Comparison of ENCODE assay signal across 20 cellular contexts in genomic region chrX:103727115-103727514, GRCh38. TPM values are rescaled to one million over a fixed set of nuclear protein-coding genes. Genes with fewer than 3 reads are reported as not detected.
DNase-seq lines count a peak whose midpoint lies in the region; ATAC-seq, FAIRE-seq and TF ChIP-seq lines count a peak whose summit lies in the region.
"Had no signal": no experiment of that assay in that cellular context is flagged by ENCODE, and none has a peak within 500 bp of the region (broad histone marks: within the 10 kb centered on the region; RNA-seq: fewer than 3 reads in every experiment).

No MANE protein-coding gene starts in this region.

- H3K9me3 Mint-ChIP-seq in GM23338 (no peaks in the 10 kb centered on the region; the same call in 2 of the 3 replicates), endodermal cell (no peaks in the 10 kb centered on the region), neural progenitor cell (no peaks in the 10 kb centered on the region), progenitor cell of endocrine pancreas (ENCODE audit: low read depth) (no peaks in the 10 kb centered on the region)
- H3K9me3 Mint-ChIP-seq: CD4-positive, CD25-positive, alpha-beta regulatory T cell; HFFc6 had no signal

- no peaks in the 10 kb centered on the region for H3K36me3 ChIP-seq in GM23338 (ENCODE audit: insufficient read depth)
- no peaks in the 10 kb centered on the region for H3K36me3 ChIP-seq in endodermal cell (ENCODE audit: control insufficient read depth, insufficient read depth, low read length)
- H3K36me3 ChIP-seq in neural progenitor cell = no peaks in the 10 kb centered on the region
- H3K36me3 ChIP-seq: BLaER1 treated with 17β-estradiol and CSF1 and Interleukin-3, amounts not matched to agents 10 nM and 100 nM; HAP-1 had no signal

- TF ChIP-seq POLR2A in GM12892 (IDR thresholded peaks at IDR 0.05; ENCODE audit: low read depth, low read length) = no peak

- no peaks in the 10 kb centered on the region for H4K20me1 ChIP-seq in GM23338 (replicated peaks; ENCODE audit: insufficient read depth)
- H4K20me1 ChIP-seq in neural progenitor cell (ENCODE audit: low read depth) = no peaks in the 10 kb centered on the region
- H4K20me1 ChIP-seq: BLaER1 treated with 17β-estradiol and CSF1 and Interleukin-3, amounts not matched to agents 10 nM and 100 nM had no signal

- H3K4me2 ChIP-seq in GM23338 = no peak overlapping the region
- peak overlapping the region; percentile 41 for H3K4me2 ChIP-seq in neural progenitor cell
- H3K4me2 ChIP-seq: BLaER1 treated with 17β-estradiol and CSF1 and Interleukin-3, amounts not matched to agents 10 nM and 100 nM had no signal

- ATAC-seq in GM23338 (peak; percentile 48), Right ventricle myocardium superior (ENCODE audit: poor library complexity) (no peak)
- ATAC-seq: GM12878, HepG2 had no signal

- no peak for TF ChIP-seq CTCF in GM23338 (conservative IDR thresholded peaks at IDR 0.05; ENCODE audit: low read depth in 2 of 2)
- no peak for TF ChIP-seq CTCF in endodermal cell (conservative IDR thresholded peaks at IDR 0.05)
- TF ChIP-seq CTCF in neural progenitor cell (IDR thresholded peaks at IDR 0.05) = no peak
- no peak for TF ChIP-seq CTCF in progenitor cell of endocrine pancreas (IDR thresholded peaks at IDR 0.05; ENCODE audit: unreplicated experiment)

- intact Hi-C loops in Right ventricle myocardium superior (cut with DNase I) = no loop called here

- H3K27me3 Mint-ChIP-seq in GM23338 (ENCODE audit: insufficient read depth, low read depth, poor library complexity) = peaks cover 2% of the 10 kb centered on the region
- peaks cover 52% of the 10 kb centered on the region for H3K27me3 Mint-ChIP-seq in endodermal cell (ENCODE audit: insufficient read depth)
- H3K27me3 Mint-ChIP-seq in neural progenitor cell (ENCODE audit: insufficient read depth, low read depth) = peaks cover 13% of the 10 kb centered on the region
- peaks cover 43% of the 10 kb centered on the region for H3K27me3 Mint-ChIP-seq in progenitor cell of endocrine pancreas

- FAIRE-seq in GM12892 (lab: Jason Lieb, UNC) = no peak
- FAIRE-seq: GM12878, HepG2 had no signal

- H3K4me3 ChIP-seq in GM23338 (no peak overlapping the region), endodermal cell (ENCODE audit: low read length) (no peak overlapping the region), neural progenitor cell (no peak overlapping the region)
- H3K4me3 ChIP-seq: BLaER1 treated with 17β-estradiol and CSF1 and Interleukin-3, amounts not matched to agents 10 nM and 100 nM; GM12878; GM23248; HAP-1 had no signal

- H3K27me3 ChIP-seq in GM23338 (ENCODE audit: insufficient read depth) = no peaks in the 10 kb centered on the region
- H3K27me3 ChIP-seq in endodermal cell (ENCODE audit: control insufficient read depth, insufficient read depth, low read length, poor library complexity, severe bottlenecking) = peaks cover 28% of the 10 kb centered on the region
- H3K27me3 ChIP-seq in neural progenitor cell = no peaks in the 10 kb centered on the region

- no peaks in the 10 kb centered on the region for H3F3A ChIP-seq in GM23338 (replicated peaks; ENCODE audit: low read depth)
- H3F3A ChIP-seq in neural progenitor cell (ENCODE audit: low read depth) = peaks cover 19% of the 10 kb centered on the region

- H3K4me1 ChIP-seq in GM23338 (ENCODE audit: insufficient read depth) (peaks cover 31% of the 10 kb centered on the region), endodermal cell (ENCODE audit: control insufficient read depth, insufficient read depth, low read length) (peaks cover 9% of the 10 kb centered on the region), neural progenitor cell (peaks cover 51% of the 10 kb centered on the region)
- H3K4me1 ChIP-seq: HAP-1 had no signal

- H3K36me3 Mint-ChIP-seq in GM23338 (ENCODE audit: low read depth) = no peaks in the 10 kb centered on the region
- no peaks in the 10 kb centered on the region for H3K36me3 Mint-ChIP-seq in endodermal cell (ENCODE audit: low read depth)
- no peaks in the 10 kb centered on the region for H3K36me3 Mint-ChIP-seq in neural progenitor cell
- no peaks in the 10 kb centered on the region for H3K36me3 Mint-ChIP-seq in progenitor cell of endocrine pancreas (ENCODE audit: insufficient read depth)
- H3K36me3 Mint-ChIP-seq: CD4-positive, CD25-positive, alpha-beta regulatory T cell had no signal

- H3K9ac ChIP-seq in endodermal cell (ENCODE audit: extremely low read depth, low read length, poor library complexity, severe bottlenecking) (no peak overlapping the region), neural progenitor cell (no peak overlapping the region)
- H3K9ac ChIP-seq: BLaER1 treated with 17β-estradiol and CSF1 and Interleukin-3, amounts not matched to agents 10 nM and 100 nM; GM23248 had no signal

- H3K9me2 ChIP-seq in GM23338 (ENCODE audit: insufficient read depth) = no peaks in the 10 kb centered on the region

- H3K4me3 Mint-ChIP-seq in GM23338 (no peak overlapping the region), endodermal cell (no peak overlapping the region), neural progenitor cell (no peak overlapping the region), progenitor cell of endocrine pancreas (ENCODE audit: low read depth) (no peak overlapping the region)
- H3K4me3 Mint-ChIP-seq: CD4-positive, CD25-positive, alpha-beta regulatory T cell; HFFc6 had no signal

- DNase-seq in GM23338 (ENCODE audit: low spot score) (no peak), NCI-H345 (lab: John Stamatoyannopoulos, UW) (peak; percentile 10), endodermal cell (peak; percentile 80), neural progenitor cell (ENCODE audit: low spot score) (peak; percentile 52), GM12892 (ENCODE audit: insufficient read length) (no peak), progenitor cell of endocrine pancreas (ENCODE audit: low spot score, unreplicated experiment) (no peak), Right ventricle myocardium superior (no peak), globus pallidus (ENCODE audit: low spot score) (no peak)
- DNase-seq: ACHN; CD4-positive, CD25-positive, alpha-beta regulatory T cell; GM23248; HFFc6 had no signal

- H3K27ac Mint-ChIP-seq in GM23338 (no peak overlapping the region), endodermal cell (no peak overlapping the region), neural progenitor cell (no peak overlapping the region), progenitor cell of endocrine pancreas (no peak overlapping the region)
- H3K27ac Mint-ChIP-seq: CD4-positive, CD25-positive, alpha-beta regulatory T cell; HFFc6 had no signal

- no peaks in the 10 kb centered on the region for H3K79me2 ChIP-seq in GM23338 (replicated peaks; ENCODE audit: insufficient read depth)
- H3K79me2 ChIP-seq in neural progenitor cell (ENCODE audit: low read depth) = no peaks in the 10 kb centered on the region

- H3K27ac ChIP-seq in GM23338 (ENCODE audit: low read depth) = no peak overlapping the region
- no peak overlapping the region for H3K27ac ChIP-seq in endodermal cell (ENCODE audit: low read depth, low read length)
- no peak overlapping the region for H3K27ac ChIP-seq in neural progenitor cell
- H3K27ac ChIP-seq: BLaER1 treated with 17β-estradiol and CSF1 and Interleukin-3, amounts not matched to agents 10 nM and 100 nM; GM23248 had no signal

- H3K9me3 ChIP-seq in endodermal cell (ENCODE audit: control insufficient read depth, low read length) = no peaks in the 10 kb centered on the region
- H3K9me3 ChIP-seq in neural progenitor cell (ENCODE audit: low read depth) = no peaks in the 10 kb centered on the region
- H3K9me3 ChIP-seq: BLaER1 treated with 17β-estradiol and CSF1 and Interleukin-3, amounts not matched to agents 10 nM and 100 nM; HAP-1 had no signal

- H3K4me1 Mint-ChIP-seq in GM23338 (peaks cover 52% of the 10 kb centered on the region), endodermal cell (peaks cover 65% of the 10 kb centered on the region), neural progenitor cell (peaks cover 43% of the 10 kb centered on the region), progenitor cell of endocrine pancreas (ENCODE audit: low read depth) (no peaks in the 10 kb centered on the region)

- H2AFZ ChIP-seq in GM23338 (no peak overlapping the region), neural progenitor cell (replicated peaks) (peak overlapping the region; percentile 13)
- H2AFZ ChIP-seq: GM23248 had no signal

- WGBS in endodermal cell (ENCODE audit: insufficient coverage in 1 of 2, insufficient read length in 1 of 2), 2 experiments = 72% methylated on average over 4 of the region's 4 CpGs; no CpG with 5 or more reads in 1 of the 2 experiments

TF ChIP-seq in GM23338, 12 proteins besides CTCF, POLR2A, EP300 and RAD21 (continues in another document):
- no peak for TF ChIP-seq STAT1 (IDR thresholded peaks at IDR 0.05; ENCODE audit: unreplicated experiment)

RNA-seq across cellular contexts. Expression of gene TMEM31, which starts 16.4 kb away (rescaled TPM):
- not detected in 2 replicates for total RNA-seq in GM23338 (2014; rRNA removed; shearing (Covaris generic))
- 0.60 and 0.85 TPM in 2 replicates for polyA plus RNA-seq in GM23338 (2016; fragmentation: Nextera tagmentation; extraction: Ambion mirVana)
- total RNA-seq in endodermal cell (under 1 TPM in 1 of 2 donors, not detected in 1; 1.00 TPM), neural progenitor cell (ENCODE audit: low replicate concordance) (0.46 TPM in 1 of 2 replicates, not detected in the other), progenitor cell of endocrine pancreas (0.55 and 0.89 TPM in 2 replicates), Right ventricle myocardium superior (not detected)
- polyA plus RNA-seq in endodermal cell (2013, experiment 1 of 2) = 1.7 TPM
- 0.54 TPM for polyA plus RNA-seq in endodermal cell (2013, experiment 2 of 2)
- not detected for polyA plus RNA-seq in GM12892 (2012; ENCODE audit: missing spikeins)
- total RNA-seq: A172; CD4-positive, CD25-positive, alpha-beta regulatory T cell; Daoy; G401; GM12878; GM23248; HepG2; HFFc6; HT1080 had no signal

RNA-seq across cellular contexts. Expression of gene MORF4L2, which starts 40.6 kb away (rescaled TPM):
- 269 and 311 TPM in 2 replicates for total RNA-seq in GM23338 (2014; rRNA removed; shearing (Covaris generic))
- polyA plus RNA-seq in GM23338 (2016; fragmentation: Nextera tagmentation; extraction: Ambion mirVana) = 297 and 315 TPM in 2 replicates
- 100 to 1,000 TPM; 400 to 509 TPM for total RNA-seq in endodermal cell
- 340 TPM for polyA plus RNA-seq in endodermal cell (2013, experiment 1 of 2)
- polyA plus RNA-seq in endodermal cell (2013, experiment 2 of 2) = 352 TPM
- total RNA-seq in neural progenitor cell (ENCODE audit: low replicate concordance) = 879 and 1,394 TPM in 2 replicates
- 164 TPM for polyA plus RNA-seq in GM12892 (2012; ENCODE audit: missing spikeins)
- 479 and 507 TPM in 2 replicates for total RNA-seq in progenitor cell of endocrine pancreas
- 160 TPM for total RNA-seq in Right ventricle myocardium superior

RNA-seq across cellular contexts. Expression of gene PLP1, which starts 49.5 kb away (rescaled TPM):
- 49.9 and 66.9 TPM in 2 replicates for total RNA-seq in GM23338 (2014; rRNA removed; shearing (Covaris generic))
- polyA plus RNA-seq in GM23338 (2016; fragmentation: Nextera tagmentation; extraction: Ambion mirVana) = 30.2 and 36.9 TPM in 2 replicates
- total RNA-seq in endodermal cell (10 to 100 TPM in 1 of 2 donors, 1 to 10 TPM in 1; 5.1 to 16.0 TPM), neural progenitor cell (ENCODE audit: low replicate concordance) (106 and 107 TPM in 2 replicates), progenitor cell of endocrine pancreas (0.46 and 0.95 TPM in 2 replicates), Right ventricle myocardium superior (10.0 TPM)
- 150 TPM for polyA plus RNA-seq in endodermal cell (2013, experiment 1 of 2)
- polyA plus RNA-seq in endodermal cell (2013, experiment 2 of 2) = 129 TPM
- polyA plus RNA-seq in GM12892 (2012; ENCODE audit: missing spikeins) = not detected
- total RNA-seq: A172; CD4-positive, CD25-positive, alpha-beta regulatory T cell; G401; GM12878 had no signal
- polyA plus RNA-seq: CD4-positive, CD25-positive, alpha-beta regulatory T cell; GM12878 had no signal

Comparison
In these comparisons a context has a peak if more than half of its experiments do, and no peak if none do; other contexts are left out.
1. DNase-seq: peak in NCI-H345 (single experiment), endodermal cell (single experiment) and neural progenitor cell (single experiment); none in GM23338 (single experiment), GM12892 (single experiment), progenitor cell of endocrine pancreas (single experiment), Right ventricle myocardium superior (single experiment) and globus pallidus (single experiment).